8 cellular contexts compared by ENCODE assay signal in the genomic region with DNA sequence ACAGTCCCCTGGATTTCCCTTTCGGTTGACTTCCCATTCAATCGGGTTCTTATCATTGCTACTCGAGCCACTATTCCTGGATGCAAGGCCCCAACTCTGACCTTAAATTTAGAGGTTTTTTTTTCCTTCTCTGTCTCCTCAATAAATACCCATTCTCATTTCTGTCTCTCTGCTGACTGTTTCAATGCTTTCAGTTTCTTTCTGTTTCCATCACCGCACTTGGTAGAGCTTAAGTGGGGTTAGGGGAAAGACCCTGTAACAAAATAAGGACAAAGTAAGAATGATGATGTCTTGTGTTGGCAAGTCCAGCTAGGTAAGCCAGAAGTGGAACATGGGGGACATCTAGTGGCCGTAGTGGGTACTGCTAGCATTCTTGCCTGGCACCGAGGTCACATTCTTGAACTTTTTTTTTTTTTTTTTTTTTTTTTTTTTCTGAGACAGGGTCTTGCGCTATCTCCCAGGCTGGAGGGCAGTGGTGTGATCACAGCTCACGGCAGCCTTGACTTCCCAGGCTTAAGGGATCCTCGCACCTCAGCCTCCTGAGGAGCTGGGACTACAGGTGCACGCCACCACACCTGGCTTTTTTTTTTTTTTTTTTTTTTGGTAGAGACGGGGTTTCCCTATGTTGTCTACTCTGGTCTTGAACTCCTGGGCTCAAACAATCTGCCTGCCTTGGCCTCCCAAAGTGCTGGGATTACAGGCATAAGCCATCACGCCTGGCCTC. TPM values are rescaled to one million over a fixed set of nuclear protein-coding genes. Genes with fewer than 3 reads are reported as not detected.
DNase-seq lines count a peak whose midpoint lies in the region; ATAC-seq and TF ChIP-seq lines count a peak whose summit lies in the region.

No MANE protein-coding gene starts in this region.

- H2BK12ac ChIP-seq in H9 (ENCODE audit: insufficient read length, low read depth, low read length) = no peak overlapping the region

- H2AFZ ChIP-seq in H9 (ENCODE audit: low read length) = no peak overlapping the region
- peak overlapping the region; percentile 49 for H2AFZ ChIP-seq in SK-N-SH (ENCODE audit: low read depth)

- H4K20me1 ChIP-seq in H9 (ENCODE audit: control insufficient read depth, insufficient read depth, insufficient read length) (no peaks in the 10 kb centered on the region), SK-N-SH (ENCODE audit: insufficient read depth) (no peaks in the 10 kb centered on the region)

- no peak overlapping the region for H2BK20ac ChIP-seq in H9 (ENCODE audit: low read depth, low read length, poor library complexity, severe bottlenecking)

- H2BK120ac ChIP-seq in H9 (ENCODE audit: low read depth, low read length, poor library complexity, severe bottlenecking) = no peak overlapping the region

- WGBS in H9 (ENCODE audit: extremely low coverage, insufficient read length, low lambda C conversion rate) = no CpG with 5 or more reads among the region's 12 CpGs
- WGBS in SK-N-SH (ENCODE audit: low lambda C conversion rate) = 35% methylated on average over 12 of the region's 12 CpGs

- H3K4me2 ChIP-seq in H9 (ENCODE audit: insufficient read depth, insufficient read length, low read length) (no peak overlapping the region), SK-N-SH (peak overlapping the region; percentile 27)

- no peaks in the 10 kb centered on the region for H3K23me2 ChIP-seq in H9 (ENCODE audit: insufficient read length, low read depth, low read length, poor library complexity, severe bottlenecking)

- H3K27ac Mint-ChIP-seq in H9 (peak overlapping the region in 1 of 3 experiments; percentile 34; a peak in 2 of 7 replicates), progenitor cell of endocrine pancreas (no peak overlapping the region)
- no peak overlapping the region for H3K27ac Mint-ChIP-seq in activated naive CD4-positive, alpha-beta T cell treated with anti-CD3 and anti-CD28 coated beads, Interleukin-2, amount 10 ng/mL, durations not matched to agents 7 days and 5 days

- DNase-seq in ELF-1 (ENCODE audit: low read depth, low spot score) (peak; percentile 96), H9 (peak; percentile 90), NAMALWA (ENCODE audit: low spot score) (peak; percentile 96), SK-N-SH (peak; percentile 83), Right ventricle myocardium inferior (ENCODE audit: missing footprints) (no peak), progenitor cell of endocrine pancreas (ENCODE audit: low spot score, unreplicated experiment) (peak; percentile 90), upper lobe of right lung (peak; percentile 70)
- DNase-seq in activated naive CD4-positive, alpha-beta T cell treated with anti-CD3 and anti-CD28 coated beads, Interleukin-2, amount 10 ng/mL, durations not matched to agents 7 days and 5 days = peak; percentile 91

- H3K4me1 Mint-ChIP-seq in H9 = peaks cover 3 to 4% of the 10 kb centered on the region in 2 experiments
- peaks cover 8% of the 10 kb centered on the region for H3K4me1 Mint-ChIP-seq in activated naive CD4-positive, alpha-beta T cell treated with anti-CD3 and anti-CD28 coated beads, Interleukin-2, amount 10 ng/mL, durations not matched to agents 7 days and 5 days
- H3K4me1 Mint-ChIP-seq in progenitor cell of endocrine pancreas (ENCODE audit: low read depth) = peaks cover 1% of the 10 kb centered on the region

- H4K8ac ChIP-seq in H9 (replicated peaks; ENCODE audit: insufficient read length, low read depth, low read length) = no peak overlapping the region

- TF ChIP-seq RAD21 in SK-N-SH (IDR thresholded peaks at IDR 0.05; ENCODE audit: low read length) = peak; percentile 98

- H4K5ac ChIP-seq in H9 (ENCODE audit: insufficient read length, low read depth, low read length) = no peak overlapping the region

- no peak overlapping the region for H2BK5ac ChIP-seq in H9 (ENCODE audit: insufficient read length, low read length)

- no peak overlapping the region for H4K91ac ChIP-seq in H9 (ENCODE audit: insufficient read length, low read depth, low read length)

- H3K23ac ChIP-seq in H9 (ENCODE audit: insufficient read length, low read depth, low read length) = no peak overlapping the region

- TF ChIP-seq CTCF in H9 (conservative IDR thresholded peaks at IDR 0.05) = peak; percentile 91
- TF ChIP-seq CTCF in SK-N-SH (IDR thresholded peaks at IDR 0.05) = peak; percentile 98
- TF ChIP-seq CTCF in progenitor cell of endocrine pancreas (IDR thresholded peaks at IDR 0.05; ENCODE audit: unreplicated experiment) = peak; percentile 80
- peak; percentile 90 for TF ChIP-seq CTCF in upper lobe of right lung (IDR thresholded peaks at IDR 0.05)

- POLR2A ChIA-PET in SK-N-SH (lab: Yijun Ruan, JAX) = no interaction called here

- H3K27me3 Mint-ChIP-seq in H9 (ENCODE audit: low read depth) (no peaks in the 10 kb centered on the region; the same call in 1 of the 2 replicates), progenitor cell of endocrine pancreas (no peaks in the 10 kb centered on the region)
- peaks cover 5% of the 10 kb centered on the region for H3K27me3 Mint-ChIP-seq in activated naive CD4-positive, alpha-beta T cell treated with anti-CD3 and anti-CD28 coated beads, Interleukin-2, amount 10 ng/mL, durations not matched to agents 7 days and 5 days

- H3K9ac ChIP-seq in H9 (ENCODE audit: extremely low read depth, insufficient read length, low read length) = no peak overlapping the region
- peak overlapping the region; percentile 48; the same call in 1 of the 2 replicates for H3K9ac ChIP-seq in SK-N-SH

- H3K4me1 ChIP-seq in H9 (ENCODE audit: insufficient read depth, low read length) (no peaks in the 10 kb centered on the region), SK-N-SH (ENCODE audit: control insufficient read depth in 1 of 2, insufficient read depth in 2 of 2, low read depth in 1 of 2, low read length in 1 of 2) (peaks cover 12 to 20% of the 10 kb centered on the region in 2 experiments; a peak in 3 of 4 replicates), upper lobe of right lung (peaks cover 10% of the 10 kb centered on the region)

- no peak overlapping the region for H3K4me3 Mint-ChIP-seq in H9
- no peak overlapping the region for H3K4me3 Mint-ChIP-seq in activated naive CD4-positive, alpha-beta T cell treated with anti-CD3 and anti-CD28 coated beads, Interleukin-2, amount 10 ng/mL, durations not matched to agents 7 days and 5 days
- no peak overlapping the region for H3K4me3 Mint-ChIP-seq in progenitor cell of endocrine pancreas (ENCODE audit: low read depth)

- no peak overlapping the region for H2BK15ac ChIP-seq in H9 (ENCODE audit: low read depth, low read length)

- H3K9me2 ChIP-seq in SK-N-SH = no peaks in the 10 kb centered on the region

- H3K79me2 ChIP-seq in H9 (ENCODE audit: insufficient read depth, low read length) (no peaks in the 10 kb centered on the region), SK-N-SH (ENCODE audit: insufficient read depth) (no peaks in the 10 kb centered on the region)

- no peak overlapping the region for H2AK5ac ChIP-seq in H9 (ENCODE audit: insufficient read length, low read length)

- H3F3A ChIP-seq in SK-N-SH (replicated peaks; ENCODE audit: insufficient read depth) = peaks cover 28% of the 10 kb centered on the region

- H3K36me3 Mint-ChIP-seq in H9 (ENCODE audit: insufficient read depth in 1 of 3, low read depth in 3 of 3) (no peaks in the 10 kb centered on the region), progenitor cell of endocrine pancreas (ENCODE audit: insufficient read depth) (no peaks in the 10 kb centered on the region)
- no peaks in the 10 kb centered on the region for H3K36me3 Mint-ChIP-seq in activated naive CD4-positive, alpha-beta T cell treated with anti-CD3 and anti-CD28 coated beads, Interleukin-2, amount 10 ng/mL, durations not matched to agents 7 days and 5 days

- no peaks in the 10 kb centered on the region; the same call in 1 of the 2 replicates for H3K27me3 ChIP-seq in H9 (ENCODE audit: insufficient read depth, low read length)
- H3K27me3 ChIP-seq in SK-N-SH (ENCODE audit: insufficient read depth) = no peaks in the 10 kb centered on the region
- no peaks in the 10 kb centered on the region for H3K27me3 ChIP-seq in upper lobe of right lung

- TF ChIP-seq EP300 in SK-N-SH (IDR thresholded peaks at IDR 0.05; ENCODE audit: borderline replicate concordance in 1 of 2, low read depth in 1 of 2, low read length in 1 of 2) = 0 out of 4 replicates have a peak, but pooled peaks of 1 of the 2 experiments have one; percentile 5

- H3K9me3 ChIP-seq in H9 (ENCODE audit: control insufficient read depth, low read depth, low read length) (no peaks in the 10 kb centered on the region), SK-N-SH (no peaks in the 10 kb centered on the region), upper lobe of right lung (no peaks in the 10 kb centered on the region)

- no peak overlapping the region for H3K56ac ChIP-seq in H9 (ENCODE audit: insufficient read length, low read depth, low read length)

- H3K9me3 Mint-ChIP-seq in H9 (no peaks in the 10 kb centered on the region), progenitor cell of endocrine pancreas (ENCODE audit: low read depth) (no peaks in the 10 kb centered on the region)
- H3K9me3 Mint-ChIP-seq in activated naive CD4-positive, alpha-beta T cell treated with anti-CD3 and anti-CD28 coated beads, Interleukin-2, amount 10 ng/mL, durations not matched to agents 7 days and 5 days = no peaks in the 10 kb centered on the region

- no peak overlapping the region for H3K18ac ChIP-seq in H9 (ENCODE audit: insufficient read length, low read depth, low read length)

- H3K27ac ChIP-seq in H9 (ENCODE audit: insufficient read length, low read depth, low read length) = no peak overlapping the region
- H3K27ac ChIP-seq in SK-N-SH (ENCODE audit: low read depth in 2 of 2, low read length in 1 of 2) = peak overlapping the region; percentile 43 to 92; a peak in 3 of 4 replicates
- H3K27ac ChIP-seq in upper lobe of right lung = no peak overlapping the region

- H3K4me3 ChIP-seq in SK-N-SH (ENCODE audit: low read depth in 2 of 2, low read length in 1 of 2) (no peak overlapping the region), upper lobe of right lung (no peak overlapping the region)

- intact Hi-C loops in Right ventricle myocardium inferior (cut with DNase I) = loop anchor here (2.0 to 10.0 kb wide), 3 partner anchors 180 to 646 kb away; no protein-coding TSS in a partner anchor
- intact Hi-C loops in upper lobe of right lung (cut with DNase I) = loop anchor here (10.0 kb wide), 1 partner anchor 176 kb away; no protein-coding TSS in a partner anchor

- no peak overlapping the region for H3T11ph ChIP-seq in H9 (ENCODE audit: low read length)

- H3K79me1 ChIP-seq in H9 (ENCODE audit: insufficient read depth, low read depth, low read length, poor library complexity, severe bottlenecking) = no peaks in the 10 kb centered on the region

- CTCF ChIA-PET in SK-N-SH (lab: Yijun Ruan, JAX) = interaction anchor here (0.5 to 8.3 kb wide), 61 partner anchors 8 to 972 kb away, joined by 3 to 162 read pairs (median 4); partner anchors contain the start of genes NRF1 and ZC3HC1
- CTCF ChIA-PET in activated naive CD4-positive, alpha-beta T cell treated with anti-CD3 and anti-CD28 coated beads, Interleukin-2, amount 10 ng/mL, durations not matched to agents 7 days and 5 days (lab: Charles Lee) = interaction anchor here (0.5 to 9.7 kb wide), 10 partner anchors 14 to 370 kb away, joined by 3 to 135 read pairs (median 4); no protein-coding TSS in a partner anchor

- H3K14ac ChIP-seq in H9 (ENCODE audit: insufficient read depth, low read length) = no peak overlapping the region

- H3K36me3 ChIP-seq in SK-N-SH (replicated peaks in 1 of 2; ENCODE audit: control insufficient read depth in 1 of 2, insufficient read depth in 2 of 2, low read length in 1 of 2) (no peaks in the 10 kb centered on the region), upper lobe of right lung (no peaks in the 10 kb centered on the region)

- no peak overlapping the region for H3K4ac ChIP-seq in H9 (ENCODE audit: low read depth, low read length)

- ATAC-seq in Right ventricle myocardium inferior (peak; percentile 58), upper lobe of right lung (peak; percentile 87)

RNA-seq across cellular contexts. Expression of gene ZC3HC1, which starts 40.3 kb away (rescaled TPM):
- total RNA-seq in H9 (2021) = 30.1 and 30.8 TPM in 2 replicates
- 36.7 and 41.8 TPM in 2 replicates for polyA plus RNA-seq in SK-N-SH (2012; rRNA removed)
- 26.2 and 31.2 TPM in 2 replicates for polyA plus RNA-seq in SK-N-SH (2012; cell fraction: cytosol; rRNA removed)
- 52.8 and 68.4 TPM in 2 replicates for polyA plus RNA-seq in SK-N-SH (2012; cell fraction: nucleus; rRNA removed)
- total RNA-seq in Right ventricle myocardium inferior = 17.5 TPM
- 31.1 and 32.0 TPM in 2 replicates for total RNA-seq in progenitor cell of endocrine pancreas
- 12.8 TPM for total RNA-seq in upper lobe of right lung

RNA-seq across cellular contexts. Expression of gene UBE2H, which starts 58.1 kb away (rescaled TPM):
- total RNA-seq in H9 (2021) (67.5 and 75.1 TPM in 2 replicates), Right ventricle myocardium inferior (103 TPM), progenitor cell of endocrine pancreas (87.6 and 99.1 TPM in 2 replicates), upper lobe of right lung (69.1 TPM)
- polyA plus RNA-seq in SK-N-SH (2012; rRNA removed) = 129 and 162 TPM in 2 replicates
- polyA plus RNA-seq in SK-N-SH (2012; cell fraction: cytosol; rRNA removed) = 170 and 186 TPM in 2 replicates
- 118 and 177 TPM in 2 replicates for polyA plus RNA-seq in SK-N-SH (2012; cell fraction: nucleus; rRNA removed)

RNA-seq across cellular contexts. Expression of gene KLHDC10, which starts 59.5 kb away (rescaled TPM):
- 16.7 and 17.3 TPM in 2 replicates for total RNA-seq in H9 (2021)
- polyA plus RNA-seq in SK-N-SH (2012; rRNA removed) = 15.9 and 17.8 TPM in 2 replicates
- 17.8 and 20.1 TPM in 2 replicates for polyA plus RNA-seq in SK-N-SH (2012; cell fraction: cytosol; rRNA removed)
- 19.1 and 37.4 TPM in 2 replicates for polyA plus RNA-seq in SK-N-SH (2012; cell fraction: nucleus; rRNA removed)
- 27.6 TPM for total RNA-seq in Right ventricle myocardium inferior
- total RNA-seq in progenitor cell of endocrine pancreas = 50.1 and 50.8 TPM in 2 replicates
- 32.0 TPM for total RNA-seq in upper lobe of right lung

Comparison
In these comparisons a context has a peak if more than half of its experiments do, and no peak if none do; other contexts are left out.
1. H3K27ac ChIP-seq: peak in SK-N-SH (2 of 2); none in H9 (single experiment) and upper lobe of right lung (single experiment).
2. Peak in every context shown above with its lines, with median percentiles within 50 percentile points of each other: CTCF ChIP-seq.